In the genomic region with DNA sequence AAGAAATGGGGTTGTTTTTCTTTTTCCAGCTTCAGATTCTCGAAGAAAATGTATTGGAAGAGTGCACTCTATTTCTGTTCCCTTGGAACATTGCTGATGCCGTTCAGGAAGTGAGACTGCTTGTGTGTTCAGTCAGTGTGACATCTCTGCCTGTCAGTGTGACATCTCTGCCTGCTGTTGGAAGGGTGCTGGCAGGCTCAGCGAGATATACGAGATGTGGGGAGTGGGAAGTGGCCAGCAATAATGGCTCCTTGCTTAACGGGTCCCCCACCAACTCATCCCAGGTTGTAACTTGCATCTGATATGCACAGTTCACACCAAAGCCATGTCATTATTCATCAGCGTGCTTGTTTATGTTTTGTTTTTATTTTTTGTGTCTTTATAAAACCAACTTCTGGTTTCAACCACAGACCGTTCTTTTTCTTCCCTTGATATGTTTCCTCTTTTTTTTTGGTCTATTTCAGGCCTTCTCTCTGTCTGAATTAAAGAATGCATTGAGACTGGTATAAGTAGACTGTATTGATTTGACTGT, we compare ENCODE assay signal across 8 cellular contexts.
DNase-seq lines count a peak whose midpoint lies in the region; ATAC-seq, FAIRE-seq and TF ChIP-seq lines count a peak whose summit lies in the region.

No MANE protein-coding gene starts in this region.

- H2BK20ac ChIP-seq in H9 (ENCODE audit: low read depth, low read length, poor library complexity, severe bottlenecking): no peak overlapping the region

- H3K4me2 ChIP-seq in mesenchymal stem cell (ENCODE audit: low read length, poor library complexity, severe bottlenecking) (no peak overlapping the region), H9 (ENCODE audit: insufficient read depth, insufficient read length, low read length) (no peak overlapping the region)

- no peaks in the 10 kb centered on the region for H3K79me2 ChIP-seq in H9 (ENCODE audit: insufficient read depth, low read length)

- no peaks in the 10 kb centered on the region for H4K20me1 ChIP-seq in H9 (ENCODE audit: control insufficient read depth, insufficient read depth, insufficient read length)

- H3K56ac ChIP-seq in H9 (ENCODE audit: insufficient read length, low read depth, low read length): no peak overlapping the region

- peak overlapping the region in 1 of 2 experiments; percentile 25 for H3K18ac ChIP-seq in mesenchymal stem cell (ENCODE audit: low read depth in 1 of 2, low read length in 2 of 2)
- H3K18ac ChIP-seq in H9 (ENCODE audit: insufficient read length, low read depth, low read length): no peak overlapping the region

- peak overlapping the region in 1 of 2 experiments; percentile 59 for H2BK12ac ChIP-seq in mesenchymal stem cell (ENCODE audit: low read length in 2 of 2)
- H2BK12ac ChIP-seq in H9 (ENCODE audit: insufficient read length, low read depth, low read length): no peak overlapping the region

- H3K9me3 ChIP-seq in mesenchymal stem cell (ENCODE audit: control insufficient read depth, low read length) (no peaks in the 10 kb centered on the region), H9 (ENCODE audit: control insufficient read depth, low read depth, low read length) (no peaks in the 10 kb centered on the region)

- H3K4me1 Mint-ChIP-seq in H9: peaks cover 23 to 30% of the 10 kb centered on the region in 2 experiments

- H3K27ac Mint-ChIP-seq in H9: no peak overlapping the region

- H2BK15ac ChIP-seq in mesenchymal stem cell (ENCODE audit: low read depth, poor library complexity, severe bottlenecking) (no peak overlapping the region), H9 (ENCODE audit: low read depth, low read length) (no peak overlapping the region)

- peak overlapping the region in 1 of 2 experiments; percentile 23 for H3K23ac ChIP-seq in mesenchymal stem cell (ENCODE audit: low read length in 2 of 2)
- H3K23ac ChIP-seq in H9 (ENCODE audit: insufficient read length, low read depth, low read length): no peak overlapping the region

- no peak overlapping the region for H3K4ac ChIP-seq in mesenchymal stem cell (ENCODE audit: low read depth in 1 of 2, low read length in 2 of 2)
- H3K4ac ChIP-seq in H9 (ENCODE audit: low read depth, low read length): no peak overlapping the region

- H4K8ac ChIP-seq in mesenchymal stem cell (ENCODE audit: low read length): peak overlapping the region; percentile 32
- H4K8ac ChIP-seq in H9 (replicated peaks; ENCODE audit: insufficient read length, low read depth, low read length): no peak overlapping the region

- H3K36me3 ChIP-seq in mesenchymal stem cell (ENCODE audit: control insufficient read depth in 1 of 2, insufficient read depth in 2 of 2, low read depth in 1 of 2, low read length in 2 of 2): peaks cover 0 to 3% of the 10 kb centered on the region in 2 experiments

- H3K9me3 Mint-ChIP-seq in H9: no peaks in the 10 kb centered on the region

- H2AFZ ChIP-seq in mesenchymal stem cell (ENCODE audit: low read depth, low read length) (no peak overlapping the region), H9 (ENCODE audit: low read length) (no peak overlapping the region)

- TF ChIP-seq CTCF in H9 (conservative IDR thresholded peaks at IDR 0.05): no peak

- peaks cover 33% of the 10 kb centered on the region for H3K79me1 ChIP-seq in mesenchymal stem cell (replicated peaks; ENCODE audit: low read length, poor library complexity, severe bottlenecking)
- no peaks in the 10 kb centered on the region for H3K79me1 ChIP-seq in H9 (ENCODE audit: insufficient read depth, low read depth, low read length, poor library complexity, severe bottlenecking)

- no peak overlapping the region for H2BK120ac ChIP-seq in mesenchymal stem cell (ENCODE audit: low read depth, low read length)
- no peak overlapping the region for H2BK120ac ChIP-seq in H9 (ENCODE audit: low read depth, low read length, poor library complexity, severe bottlenecking)

- H3K27me3 Mint-ChIP-seq in H9 (ENCODE audit: low read depth): no peaks in the 10 kb centered on the region

- ATAC-seq in GM21515 (IDR thresholded peaks at IDR 0.05; ENCODE audit: unreplicated experiment): peak; percentile 43

- H2BK5ac ChIP-seq in mesenchymal stem cell (ENCODE audit: low read depth, low read length, poor library complexity, severe bottlenecking) (no peak overlapping the region), H9 (ENCODE audit: insufficient read length, low read length) (no peak overlapping the region)

- WGBS in mesenchymal stem cell: 72% methylated on average over 4 of the region's 7 CpGs
- WGBS in H9 (ENCODE audit: extremely low coverage, insufficient read length, low lambda C conversion rate): no CpG with 5 or more reads among the region's 7 CpGs

- H4K5ac ChIP-seq in H9 (ENCODE audit: insufficient read length, low read depth, low read length): no peak overlapping the region

- H2AK5ac ChIP-seq in mesenchymal stem cell (ENCODE audit: low read length, severe bottlenecking) (no peak overlapping the region), H9 (ENCODE audit: insufficient read length, low read length) (no peak overlapping the region)

- no peak overlapping the region for H3T11ph ChIP-seq in H9 (ENCODE audit: low read length)

- no peak overlapping the region for H3K4me3 ChIP-seq in mesenchymal stem cell (ENCODE audit: insufficient read depth in 1 of 2, low read depth in 1 of 2, low read length in 2 of 2)

- H3K4me3 Mint-ChIP-seq in H9: no peak overlapping the region

- H4K91ac ChIP-seq in mesenchymal stem cell (ENCODE audit: low read length): no peak overlapping the region
- H4K91ac ChIP-seq in H9 (ENCODE audit: insufficient read length, low read depth, low read length): no peak overlapping the region

- H3K23me2 ChIP-seq in H9 (ENCODE audit: insufficient read length, low read depth, low read length, poor library complexity, severe bottlenecking): no peaks in the 10 kb centered on the region

- DNase-seq in GM12891 (ENCODE audit: insufficient read length, low spot score): no peak
- DNase-seq in MV-4-11 (lab: John Stamatoyannopoulos, UW): peak; percentile 72
- no peak for DNase-seq in mesenchymal stem cell
- no peak for DNase-seq in H9
- no peak for DNase-seq in central memory CD4-positive, alpha-beta T cell
- no peak for DNase-seq in DMS 273 treated with DMSO at 0.1 percent for 48 hours (lab: John Stamatoyannopoulos, UW)
- no peak for DNase-seq in occipital lobe (lab: John Stamatoyannopoulos, UW)

- H3K27me3 ChIP-seq in mesenchymal stem cell (ENCODE audit: control insufficient read depth in 1 of 2, insufficient read depth in 1 of 2, low read length in 2 of 2) (no peaks in the 10 kb centered on the region), H9 (ENCODE audit: insufficient read depth, low read length) (no peaks in the 10 kb centered on the region)

- H3K14ac ChIP-seq in mesenchymal stem cell (ENCODE audit: low read length in 2 of 2): no peak overlapping the region
- no peak overlapping the region for H3K14ac ChIP-seq in H9 (ENCODE audit: insufficient read depth, low read length)

- H3K27ac ChIP-seq in mesenchymal stem cell (ENCODE audit: low read length, poor library complexity, severe bottlenecking) (no peak overlapping the region), H9 (ENCODE audit: insufficient read length, low read depth, low read length) (no peak overlapping the region)

- no peak for TF ChIP-seq POLR2A in GM12891 (IDR thresholded peaks at IDR 0.05; ENCODE audit: low read depth, low read length)

- H3K36me3 Mint-ChIP-seq in H9 (ENCODE audit: insufficient read depth in 1 of 3, low read depth in 3 of 3): peaks cover 0 to 7% (median 4%) of the 10 kb centered on the region in 3 experiments; a peak in 3 of 7 replicates

- peaks cover 5% of the 10 kb centered on the region for H3K4me1 ChIP-seq in mesenchymal stem cell (ENCODE audit: control insufficient read depth, insufficient read depth, low read depth, low read length)
- no peaks in the 10 kb centered on the region for H3K4me1 ChIP-seq in H9 (ENCODE audit: insufficient read depth, low read length)

- FAIRE-seq in GM12891 (lab: Jason Lieb, UNC): peak; percentile 90

- H3K9ac ChIP-seq in mesenchymal stem cell (ENCODE audit: low read length) (no peak overlapping the region), H9 (ENCODE audit: extremely low read depth, insufficient read length, low read length) (no peak overlapping the region)

TF ChIP-seq in GM12891, 5 proteins besides CTCF, POLR2A, EP300 and RAD21:
- TF ChIP-seq POU2F2 (IDR thresholded peaks at IDR 0.05; ENCODE audit: low read depth, low read length) (0 out of 2 replicates have a peak, but pooled peaks have one; percentile 45), TAF1 (IDR thresholded peaks at IDR 0.05; ENCODE audit: low read depth, low read length) (no peak), SPI1 (IDR thresholded peaks at IDR 0.05; ENCODE audit: low read depth, low read length) (peak; percentile 70), PAX5 (IDR thresholded peaks at IDR 0.05; ENCODE audit: insufficient read depth, low read length, severe bottlenecking) (no peak)
